In the genomic region with DNA sequence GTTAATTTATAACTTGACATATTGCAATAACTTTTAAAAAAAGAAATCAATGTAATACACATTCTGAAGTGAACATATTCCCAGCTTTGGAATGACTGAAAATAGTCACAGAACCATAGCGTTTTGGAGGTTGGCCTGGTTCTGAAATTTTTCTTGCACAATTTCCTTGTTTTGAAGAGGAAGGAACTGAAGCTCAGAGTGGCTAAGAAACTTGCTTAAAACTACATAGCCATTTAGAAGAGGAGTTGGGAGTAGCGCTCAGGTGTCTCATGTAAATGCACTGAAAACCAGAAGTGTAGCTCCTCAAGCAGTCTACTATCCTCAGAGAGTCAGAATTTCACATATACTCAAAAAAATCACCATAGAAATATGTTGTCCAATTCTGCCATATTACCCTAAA, we compare ENCODE assay signal across 18 cellular contexts. TPM values are rescaled to one million over a fixed set of nuclear protein-coding genes. Genes with fewer than 3 reads are reported as not detected.
DNase-seq lines count a peak whose midpoint lies in the region; ATAC-seq, FAIRE-seq and TF ChIP-seq lines count a peak whose summit lies in the region.
"Had no signal": no experiment of that assay in that cellular context is flagged by ENCODE, and none has a peak within 500 bp of the region (broad histone marks: within the 10 kb centered on the region; RNA-seq: fewer than 3 reads in every experiment).

No MANE protein-coding gene starts in this region.

- TF ChIP-seq CTCF in CD4-positive, alpha-beta T cell (IDR thresholded peaks at IDR 0.05) = no peak

- H3K27ac Mint-ChIP-seq in CD4-positive, alpha-beta T cell = peak overlapping the region; percentile 96
- peak overlapping the region; percentile 49 for H3K27ac Mint-ChIP-seq in T-helper 17 cell
- peak overlapping the region; percentile 63 to 96 (median 74) for H3K27ac Mint-ChIP-seq in naive B cell
- H3K27ac Mint-ChIP-seq: HFFc6, mesothelial cell of epicardium had no signal

- H3K4me3 Mint-ChIP-seq in CD4-positive, alpha-beta T cell = peak overlapping the region; percentile 27
- no peak overlapping the region for H3K4me3 Mint-ChIP-seq in T-helper 17 cell
- H3K4me3 Mint-ChIP-seq in naive B cell = peak overlapping the region in 4 of 8 donors; percentile 16 to 56 (median 36)
- H3K4me3 Mint-ChIP-seq: HFFc6, mesothelial cell of epicardium had no signal

- POLR2A ChIA-PET in CD4-positive, alpha-beta T cell (lab: Charles Lee) = interaction anchor here (0.6 to 1.5 kb wide), 5 partner anchors 10 to 43 kb away, joined by 4 to 7 read pairs (median 6); a partner anchor contains a TSS

- no peaks in the 10 kb centered on the region for H3K9me3 ChIP-seq in CD4-positive, alpha-beta T cell (ENCODE audit: control insufficient read depth, low read length)
- no peaks in the 10 kb centered on the region for H3K9me3 ChIP-seq in T-helper 17 cell (ENCODE audit: control insufficient read depth, low read length, poor library complexity, severe bottlenecking)
- H3K9me3 ChIP-seq: adrenal gland, ovary, stomach had no signal

- H3K36me3 Mint-ChIP-seq in CD4-positive, alpha-beta T cell (ENCODE audit: low read depth) = peaks cover 100% of the 10 kb centered on the region
- peaks cover 8% of the 10 kb centered on the region for H3K36me3 Mint-ChIP-seq in T-helper 17 cell (ENCODE audit: low read depth)
- peaks cover 37 to 43% of the 10 kb centered on the region in 2 donors for H3K36me3 Mint-ChIP-seq in naive B cell

- DNase-seq in CD4-positive, alpha-beta T cell = no peak
- DNase-seq in GM19239 (ENCODE audit: insufficient read length, low spot score) (no peak), T-helper 17 cell (no peak), naive B cell (no peak), NCI-H226 (no peak), NCI-H128 (lab: John Stamatoyannopoulos, UW; ENCODE audit: unreplicated experiment) (no peak), left colon (no peak)
- DNase-seq: activated CD8-positive, alpha-beta memory T cell treated with anti-CD3 and anti-CD28 coated beads, Interleukin-2, amount 50 U/mL, for 48 hours; adrenal gland; COR-L47; head of caudate nucleus; HFFc6; NCI-H446; ovary; small intestine; stomach had no signal

- H3K27me3 Mint-ChIP-seq in CD4-positive, alpha-beta T cell = no peaks in the 10 kb centered on the region
- H3K27me3 Mint-ChIP-seq in T-helper 17 cell (no peaks in the 10 kb centered on the region), naive B cell (no peaks in the 10 kb centered on the region)

- no peak for ATAC-seq in CD4-positive, alpha-beta T cell (ENCODE audit: poor library complexity)
- ATAC-seq in T-helper 17 cell (no peak), naive B cell (ENCODE audit: low read depth in 2 of 2) (peak; percentile 67 to 73), left colon (no peak)

- H3K27ac ChIP-seq in CD4-positive, alpha-beta T cell (ENCODE audit: low read depth, low read length) = no peak overlapping the region
- H3K27ac ChIP-seq: adrenal gland, ovary, SK-N-MC had no signal

- CTCF ChIA-PET in CD4-positive, alpha-beta T cell (lab: Charles Lee) = no interaction called here

- no peaks in the 10 kb centered on the region for H3K9me3 Mint-ChIP-seq in CD4-positive, alpha-beta T cell
- no peaks in the 10 kb centered on the region for H3K9me3 Mint-ChIP-seq in naive B cell
- H3K9me3 Mint-ChIP-seq: HFFc6, mesothelial cell of epicardium had no signal

- peaks cover 91% of the 10 kb centered on the region for H3K4me1 Mint-ChIP-seq in CD4-positive, alpha-beta T cell (ENCODE audit: low read depth)
- H3K4me1 Mint-ChIP-seq in T-helper 17 cell (peaks cover 47% of the 10 kb centered on the region), naive B cell (peaks cover 54 to 83% (median 66%) of the 10 kb centered on the region in 3 donors)
- H3K4me1 Mint-ChIP-seq: mesothelial cell of epicardium had no signal

- H3K27me3 ChIP-seq in CD4-positive, alpha-beta T cell (ENCODE audit: control insufficient read depth, insufficient read depth, low read length) = no peaks in the 10 kb centered on the region
- H3K27me3 ChIP-seq: adrenal gland, ovary, stomach had no signal

- intact Hi-C loops in CD4-positive, alpha-beta T cell (cut with DNase I, micrococcal nuclease) = loop anchor here in 1 of 2 experiments (2.0 kb wide), 1 partner anchor 17 kb away; no protein-coding TSS in a partner anchor
- intact Hi-C loops in left colon (cut with DNase I, micrococcal nuclease) = no loop called here

- peak; percentile 82 for FAIRE-seq in GM19239 (lab: Jason Lieb, UNC)
- FAIRE-seq: small intestine had no signal

RNA-seq across cellular contexts. Expression of a gene that starts 41.2 kb away (rescaled TPM):
- total RNA-seq in CD4-positive, alpha-beta T cell = 100 to 1,000 TPM; 327 to 346 TPM
- total RNA-seq in T-helper 17 cell (100 to 1,000 TPM; 262 to 265 TPM), left colon (100 to 1,000 TPM; 126 to 149 TPM)
- polyA plus RNA-seq in naive B cell (ENCODE audit: low read depth in 6 of 6) = 100 to 1,000 TPM; 282 to 432 (median 343) TPM

Comparison
In these comparisons a context has a peak if more than half of its experiments do, and no peak if none do; other contexts are left out.
1. ATAC-seq: peak in naive B cell (2 of 2); none in CD4-positive, alpha-beta T cell (single experiment), T-helper 17 cell (single experiment) and left colon (single experiment).
2. Peak in every context shown above with its lines, with median percentiles within 50 percentile points of each other: H3K27ac Mint-ChIP-seq.